Comparison of ENCODE assay signal across 9 cellular contexts in the genomic region with DNA sequence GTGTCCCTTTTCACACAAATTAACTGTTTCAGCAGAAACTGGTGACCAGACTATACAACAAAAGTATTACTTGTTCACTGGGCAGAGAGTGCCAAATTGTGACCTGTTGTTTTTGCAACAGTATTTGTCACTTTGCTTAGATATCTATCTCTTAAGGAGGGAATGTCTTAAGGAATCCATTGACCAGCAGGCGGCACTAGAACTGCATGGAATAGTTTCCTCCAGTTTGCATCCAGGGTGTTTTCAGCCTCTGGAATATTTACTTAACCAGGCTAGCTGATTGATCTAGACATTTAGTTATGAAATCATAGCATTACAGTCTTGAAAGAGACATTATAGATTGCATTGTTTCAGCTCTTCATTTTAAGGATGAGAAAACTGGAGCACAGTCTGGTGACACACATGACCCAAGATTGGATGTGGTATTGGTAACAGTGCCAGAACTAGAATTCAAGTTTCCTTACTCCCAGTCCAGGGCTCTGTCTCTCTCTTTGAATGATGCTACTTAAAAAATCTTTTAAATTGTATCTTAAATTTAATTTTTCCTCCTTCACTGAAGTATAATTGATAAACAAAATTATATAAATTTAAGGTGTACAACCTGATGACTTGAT. TPM values are rescaled to one million over a fixed set of nuclear protein-coding genes. Genes with fewer than 3 reads are reported as not detected.
DNase-seq lines count a peak whose midpoint lies in the region; ATAC-seq, FAIRE-seq and TF ChIP-seq lines count a peak whose summit lies in the region.
"Had no signal": no experiment of that assay in that cellular context is flagged by ENCODE, and none has a peak within 500 bp of the region (broad histone marks: within the 10 kb centered on the region; RNA-seq: fewer than 3 reads in every experiment).

No MANE protein-coding gene starts in this region.

- ATAC-seq in GM21723 (IDR thresholded peaks at IDR 0.05; ENCODE audit: unreplicated experiment) = no peak
- no peak for ATAC-seq in CD4-positive, alpha-beta T cell (ENCODE audit: poor library complexity)

- FAIRE-seq in GM12892 (lab: Jason Lieb, UNC) = peak; percentile 79

- no peak overlapping the region for H3K4me3 Mint-ChIP-seq in CD14-positive monocyte
- no peak overlapping the region for H3K4me3 Mint-ChIP-seq in CD4-positive, alpha-beta T cell
- H3K4me3 Mint-ChIP-seq: T-helper 1 cell treated with Interleukin-12 subunit alpha and Interleukin-12 subunit beta and Interleukin-4 antibody, amounts not matched to agents 30 μg/mL and 1 μg/mL, for 36 hours had no signal

- H3K4me1 ChIP-seq in NT2/D1 (ENCODE audit: insufficient read depth, insufficient read length) = no peaks in the 10 kb centered on the region

- POLR2A ChIA-PET in CD4-positive, alpha-beta T cell (lab: Charles Lee) = no interaction called here

- no peaks in the 10 kb centered on the region for H3K27me3 ChIP-seq in NT2/D1 (ENCODE audit: insufficient read depth, insufficient read length)
- H3K27me3 ChIP-seq in dorsolateral prefrontal cortex = peaks cover 0 to 14% (median 0%) of the 10 kb centered on the region in 45 donors
- H3K27me3 ChIP-seq in CD4-positive, alpha-beta T cell (ENCODE audit: control insufficient read depth, insufficient read depth, low read length) = peaks cover 29% of the 10 kb centered on the region

- H3K9me3 ChIP-seq in NT2/D1 (ENCODE audit: insufficient read depth, low read length) = peaks cover 14% of the 10 kb centered on the region; the same call in 1 of the 2 replicates
- H3K9me3 ChIP-seq in CD4-positive, alpha-beta T cell (ENCODE audit: control insufficient read depth, low read length) = no peaks in the 10 kb centered on the region

- DNase-seq in CD14-positive monocyte (ENCODE audit: low spot score) (no peak), GM12892 (ENCODE audit: insufficient read length) (no peak), NT2/D1 (ENCODE audit: low read depth, low spot score) (peak; percentile 73), dorsolateral prefrontal cortex (peak in 4 of 10 donors; percentile 4 to 61 (median 42)), medulla oblongata (ENCODE audit: extremely low spot score) (peak; percentile 84), GOT3 (lab: John Stamatoyannopoulos, UW) (no peak)
- DNase-seq in CD4-positive, alpha-beta T cell = no peak

- H3K4me3 ChIP-seq in NT2/D1 (ENCODE audit: insufficient read length, low read depth) = no peak overlapping the region
- H3K4me3 ChIP-seq in dorsolateral prefrontal cortex = no peak overlapping the region

- intact Hi-C loops in CD14-positive monocyte (cut with micrococcal nuclease) (loop anchor here (2.0 kb wide), 1 partner anchor 41 kb away; no protein-coding TSS in a partner anchor), dorsolateral prefrontal cortex (cut with DNase I) (loop anchor here (2.0 to 5.0 kb wide), 3 partner anchors 39 to 300 kb away; no protein-coding TSS in a partner anchor)
- intact Hi-C loops in CD4-positive, alpha-beta T cell (cut with DNase I, micrococcal nuclease) = no loop called here

- H3K36me3 Mint-ChIP-seq in CD14-positive monocyte = no peaks in the 10 kb centered on the region
- H3K36me3 Mint-ChIP-seq in CD4-positive, alpha-beta T cell (ENCODE audit: low read depth) = no peaks in the 10 kb centered on the region

- no peak for TF ChIP-seq POLR2A in GM12892 (IDR thresholded peaks at IDR 0.05; ENCODE audit: low read depth, low read length)

- peak; percentile 83 for TF ChIP-seq CTCF in CD14-positive monocyte (IDR thresholded peaks at IDR 0.05)
- peak; percentile 55 to 91 (median 71) for TF ChIP-seq CTCF in dorsolateral prefrontal cortex (IDR thresholded peaks at IDR 0.05 in 54 of 56, conservative IDR thresholded peaks at IDR 0.05 in 2 of 56; ENCODE audit: low read depth in 1 of 56, partially characterized antibody in 56 of 56)
- TF ChIP-seq CTCF in CD4-positive, alpha-beta T cell (IDR thresholded peaks at IDR 0.05) = no peak

- H3K36me3 ChIP-seq in NT2/D1 (ENCODE audit: insufficient read depth, insufficient read length, low read length) = no peaks in the 10 kb centered on the region

- H3K27me3 Mint-ChIP-seq in CD14-positive monocyte (ENCODE audit: low read depth in 3 of 3) = peaks cover 22 to 39% (median 23%) of the 10 kb centered on the region in 3 donors
- peaks cover 54% of the 10 kb centered on the region for H3K27me3 Mint-ChIP-seq in CD4-positive, alpha-beta T cell

- H3K9me3 Mint-ChIP-seq in CD14-positive monocyte = peaks cover 0 to 10% (median 2%) of the 10 kb centered on the region in 7 donors
- H3K9me3 Mint-ChIP-seq in CD4-positive, alpha-beta T cell = peaks cover 2% of the 10 kb centered on the region

- H3K4me1 Mint-ChIP-seq in CD14-positive monocyte = peaks cover 7% of the 10 kb centered on the region
- no peaks in the 10 kb centered on the region for H3K4me1 Mint-ChIP-seq in CD4-positive, alpha-beta T cell (ENCODE audit: low read depth)

- H3K27ac ChIP-seq in dorsolateral prefrontal cortex = no peak overlapping the region
- H3K27ac ChIP-seq in CD4-positive, alpha-beta T cell (ENCODE audit: low read depth, low read length) = no peak overlapping the region

- no peak overlapping the region for H3K27ac Mint-ChIP-seq in CD14-positive monocyte
- no peak overlapping the region for H3K27ac Mint-ChIP-seq in CD4-positive, alpha-beta T cell
- H3K27ac Mint-ChIP-seq: T-helper 1 cell treated with Interleukin-12 subunit alpha and Interleukin-12 subunit beta and Interleukin-4 antibody, amounts not matched to agents 30 μg/mL and 1 μg/mL, for 36 hours had no signal

- no peak overlapping the region for H3K9ac ChIP-seq in NT2/D1 (ENCODE audit: insufficient read length, low read depth)

- CTCF ChIA-PET in CD4-positive, alpha-beta T cell (lab: Charles Lee) = no interaction called here

RNA-seq across cellular contexts. Expression of a gene that starts 16.9 kb away (rescaled TPM):
- not detected for polyA plus RNA-seq in CD14-positive monocyte
- not detected for polyA plus RNA-seq in GM12892 (2012; ENCODE audit: missing spikeins)
- total RNA-seq in dorsolateral prefrontal cortex = not detected
- total RNA-seq in CD4-positive, alpha-beta T cell = not detected

RNA-seq across cellular contexts. Expression of a gene that starts 26.8 kb away (rescaled TPM):
- not detected for polyA plus RNA-seq in CD14-positive monocyte
- 0.06 TPM for polyA plus RNA-seq in GM12892 (2012; ENCODE audit: missing spikeins)
- 1 to 10 TPM in 2 of 120 experiments, under 1 TPM in 118; 0.07 to 1.6 (median 0.51) TPM for total RNA-seq in dorsolateral prefrontal cortex
- total RNA-seq in CD4-positive, alpha-beta T cell = not detected

RNA-seq across cellular contexts. Expression of a gene that starts 53.2 kb away (rescaled TPM):
- polyA plus RNA-seq in CD14-positive monocyte = not detected
- not detected for polyA plus RNA-seq in GM12892 (2012; ENCODE audit: missing spikeins)
- not detected for total RNA-seq in dorsolateral prefrontal cortex
- not detected for total RNA-seq in CD4-positive, alpha-beta T cell

Comparison
In these comparisons a context has a peak if more than half of its experiments do, and no peak if none do; other contexts are left out.
1. DNase-seq: peak in NT2/D1 (single experiment) and medulla oblongata (single experiment); none in CD14-positive monocyte (single experiment), GM12892 (single experiment), GOT3 (single experiment) and CD4-positive, alpha-beta T cell (0 of 10).
2. intact Hi-C loops: an anchor here in CD14-positive monocyte (2.0 kb wide) and dorsolateral prefrontal cortex (2.0 to 5.0 kb wide); none called in CD4-positive, alpha-beta T cell.